28 cellular contexts compared by ENCODE assay signal in the genomic region with DNA sequence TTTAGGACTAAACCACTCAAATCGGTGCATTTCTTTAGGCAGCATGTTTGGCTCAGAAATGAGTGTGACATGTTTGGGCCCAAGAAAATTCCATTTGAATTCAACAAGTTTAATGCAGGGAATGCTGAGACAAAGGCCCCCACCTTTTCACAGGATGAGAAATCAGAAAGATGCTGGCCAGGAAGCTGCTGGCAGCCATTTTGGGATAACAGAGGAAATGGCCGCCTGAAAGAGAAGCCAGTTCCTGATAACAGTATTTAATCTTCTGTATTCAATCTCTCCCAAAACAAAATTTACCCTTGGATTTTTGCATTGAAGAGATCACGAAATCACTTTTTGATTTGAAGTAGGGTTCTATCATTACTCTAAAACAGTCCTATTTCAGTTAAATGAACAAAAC.
"Had no signal": no experiment of that assay in that cellular context is flagged by ENCODE, and none has a peak within 500 bp of the region (broad histone marks: within the 10 kb centered on the region; RNA-seq: fewer than 3 reads in every experiment).

No MANE protein-coding gene starts in this region.

- H3K79me2 ChIP-seq: parathyroid adenoma had no signal

- H3K4me3 ChIP-seq: adrenal gland, ascending aorta, left lung, tibial artery had no signal

- H3K9me3 ChIP-seq: adrenal gland, ascending aorta, left lung, tibial artery had no signal

- H3K27me3 ChIP-seq: adrenal gland, ascending aorta, brain microvascular endothelial cell, left lung, tibial artery had no signal

- H3K36me3 ChIP-seq: adrenal gland, ascending aorta, brain microvascular endothelial cell, tibial artery had no signal

- H3K4me1 ChIP-seq: adrenal gland, ascending aorta, left lung, parathyroid adenoma, tibial artery had no signal

- H3K27me3 Mint-ChIP-seq: activated B cell treated with CpG ODN at 0.5 μM for 24 hours; activated CD4-positive, alpha-beta T cell treated with anti-CD3 and anti-CD28 coated beads for 36 hours; activated naive CD8-positive, alpha-beta T cell; dendritic cell treated with granulocyte-macrophage colony-stimulating factor and Interleukin-4, amounts not matched to agents 40 ng/mL and 50 ng/mL, for 4 days; naive thymus-derived CD8-positive, alpha-beta T cell; stimulated activated naive CD8-positive, alpha-beta T cell treated with anti-CD3 and anti-CD28 coated beads, Interleukin-15, amount 100 ng/mL, for 72 hours had no signal

- H3K36me3 Mint-ChIP-seq: mesothelial cell of epicardium; stimulated activated effector memory CD8-positive, alpha-beta T cell treated with anti-CD3 and anti-CD28 coated beads, Interleukin-12 subunit alpha, Interleukin-12 subunit beta, amount 100 ng/mL, for 72 hours had no signal

- DNase-seq: activated B cell treated with CpG ODN at 0.5 μM for 24 hours; activated CD4-positive, alpha-beta T cell treated with anti-CD3 and anti-CD28 coated beads for 36 hours; activated CD4-positive, alpha-beta T cell treated with anti-CD3 and anti-CD28 coated beads, Interleukin-2, amount 50 U/mL, for 48 hours; activated CD8-positive, alpha-beta memory T cell treated with anti-CD3 and anti-CD28 coated beads, Interleukin-2, amount 50 U/mL, for 48 hours; activated naive CD4-positive, alpha-beta T cell; activated T-cell treated with anti-CD3 and anti-CD28 coated beads, Interleukin-2, amount 50 U/mL, for 4 hours; adrenal gland; brain microvascular endothelial cell; caudate nucleus; effector CD4-positive, alpha-beta T cell; foreskin melanocyte; hippocampal formation; kidney glomerular epithelial cell; left lung; naive thymus-derived CD8-positive, alpha-beta T cell; right cardiac atrium; stimulated activated CD4-positive, alpha-beta T cell treated with anti-CD3 and anti-CD28 coated beads, Interleukin-1b, Interleukin-23, amount 100 ng/mL, for 48 hours; stimulated activated naive CD8-positive, alpha-beta T cell treated with anti-CD3 and anti-CD28 coated beads, Interleukin-15, amount 100 ng/mL, for 72 hours; T1000; tibial artery had no signal

- H3K9ac ChIP-seq: parathyroid adenoma had no signal

- H3K9me3 Mint-ChIP-seq: activated B cell treated with CpG ODN at 0.5 μM for 24 hours; activated T-cell treated with anti-CD3 and anti-CD28 coated beads, Interleukin-2, amount 50 U/mL, for 4 hours; activated T-helper 2 cell treated with anti-CD3 and anti-CD28 coated beads, Interferon-gamma antibody, Interleukin-2, Interleukin-4, amounts not matched to agents 10 μg/mL and 5 μg/mL and 100 μg/mL, durations not matched to agents 14 hours and 24 hours and 36 hours; dendritic cell treated with granulocyte-macrophage colony-stimulating factor and Interleukin-4, amounts not matched to agents 40 ng/mL and 50 ng/mL, for 4 days; mesothelial cell of epicardium; naive thymus-derived CD8-positive, alpha-beta T cell; stimulated activated effector memory CD8-positive, alpha-beta T cell treated with anti-CD3 and anti-CD28 coated beads, Interleukin-12 subunit alpha, Interleukin-12 subunit beta, amount 100 ng/mL, for 72 hours; stimulated activated naive CD8-positive, alpha-beta T cell treated with anti-CD3 and anti-CD28 coated beads, Interleukin-15, amount 100 ng/mL, for 72 hours had no signal

- H3K4me3 Mint-ChIP-seq: activated B cell treated with CpG ODN at 0.5 μM for 24 hours; activated CD4-positive, alpha-beta T cell treated with anti-CD3 and anti-CD28 coated beads for 36 hours; activated naive CD8-positive, alpha-beta T cell; activated T-cell treated with anti-CD3 and anti-CD28 coated beads, Interleukin-2, amount 50 U/mL, for 4 hours; dendritic cell treated with granulocyte-macrophage colony-stimulating factor and Interleukin-4, amounts not matched to agents 40 ng/mL and 50 ng/mL, for 4 days; mesothelial cell of epicardium; naive thymus-derived CD8-positive, alpha-beta T cell; stimulated activated effector memory CD8-positive, alpha-beta T cell treated with anti-CD3 and anti-CD28 coated beads, Interleukin-12 subunit alpha, Interleukin-12 subunit beta, amount 100 ng/mL, for 72 hours; stimulated activated naive CD8-positive, alpha-beta T cell treated with anti-CD3 and anti-CD28 coated beads, Interleukin-15, amount 100 ng/mL, for 72 hours had no signal

- H2AFZ ChIP-seq: parathyroid adenoma had no signal

- H3K27ac ChIP-seq: adrenal gland, ascending aorta, brain microvascular endothelial cell, left lung, parathyroid adenoma, tibial artery had no signal

- H3K4me1 Mint-ChIP-seq: activated B cell treated with CpG ODN at 0.5 μM for 24 hours; activated CD4-positive, alpha-beta T cell treated with anti-CD3 and anti-CD28 coated beads for 36 hours; naive thymus-derived CD8-positive, alpha-beta T cell; stimulated activated effector memory CD8-positive, alpha-beta T cell treated with anti-CD3 and anti-CD28 coated beads, Interleukin-12 subunit alpha, Interleukin-12 subunit beta, amount 100 ng/mL, for 72 hours; stimulated activated naive CD8-positive, alpha-beta T cell treated with anti-CD3 and anti-CD28 coated beads, Interleukin-15, amount 100 ng/mL, for 72 hours had no signal

- FAIRE-seq: endometrium had no signal

- H3K27ac Mint-ChIP-seq: activated B cell treated with CpG ODN at 0.5 μM for 24 hours; activated CD4-positive, alpha-beta T cell treated with anti-CD3 and anti-CD28 coated beads for 36 hours; activated naive CD8-positive, alpha-beta T cell; activated T-helper 2 cell treated with anti-CD3 and anti-CD28 coated beads, Interferon-gamma antibody, Interleukin-2, Interleukin-4, amounts not matched to agents 10 μg/mL and 5 μg/mL and 100 μg/mL, durations not matched to agents 14 hours and 24 hours and 36 hours; dendritic cell treated with granulocyte-macrophage colony-stimulating factor and Interleukin-4, amounts not matched to agents 40 ng/mL and 50 ng/mL, for 4 days; mesothelial cell of epicardium; stimulated activated effector memory CD8-positive, alpha-beta T cell treated with anti-CD3 and anti-CD28 coated beads, Interleukin-12 subunit alpha, Interleukin-12 subunit beta, amount 100 ng/mL, for 72 hours had no signal
